Comparison of ENCODE assay signal across 8 cellular contexts in genomic region chr5:36241636-36242533, GRCh38.
DNase-seq lines count a peak whose midpoint lies in the region; ATAC-seq and TF ChIP-seq lines count a peak whose summit lies in the region.

TSS of gene NADK2 (minus strand) at chr5:36241925. CDS start at chr5:36241798, 127 bp downstream.

- peak; percentile 90 for ATAC-seq in stimulated activated naive CD8-positive, alpha-beta T cell treated with anti-CD3 and anti-CD28 coated beads, Interleukin-15, amount 100 ng/mL, for 72 hours

- peaks cover 8% of the 10 kb centered on the region for H3K36me3 Mint-ChIP-seq in nephron progenitor cell (ENCODE audit: low read depth)

- H3F3A ChIP-seq in MM.1S (ENCODE audit: insufficient read depth, low read length), result peaks cover 23% of the 10 kb centered on the region

- H3K9me3 ChIP-seq in MM.1S (replicated peaks; ENCODE audit: insufficient read depth, low read length), result no peaks in the 10 kb centered on the region

- no peaks in the 10 kb centered on the region for H3K36me3 ChIP-seq in MM.1S (replicated peaks; ENCODE audit: insufficient read depth, low read length)

- H3K79me2 ChIP-seq in MM.1S (ENCODE audit: low read length), result peaks cover 40% of the 10 kb centered on the region

- H4K20me1 ChIP-seq in MM.1S (ENCODE audit: insufficient read depth, low read length), result no peaks in the 10 kb centered on the region

- H3K27me3 Mint-ChIP-seq in nephron progenitor cell (ENCODE audit: low read depth, poor library complexity), result no peaks in the 10 kb centered on the region
- no peaks in the 10 kb centered on the region for H3K27me3 Mint-ChIP-seq in stimulated activated naive CD8-positive, alpha-beta T cell treated with anti-CD3 and anti-CD28 coated beads, Interleukin-15, amount 100 ng/mL, for 72 hours

- H3K9me2 ChIP-seq in MM.1S (replicated peaks; ENCODE audit: insufficient read depth, low read length), result no peaks in the 10 kb centered on the region

- peak within 1 kb of the TSS; percentile 95 for H3K9ac ChIP-seq in MM.1S (ENCODE audit: low read length)

- TF ChIP-seq CTCF in MM.1S (IDR thresholded peaks at IDR 0.05; ENCODE audit: low read length) (peak; percentile 63), nephron progenitor cell (IDR thresholded peaks at IDR 0.05) (peak; percentile 64)

- peaks cover 3% of the 10 kb centered on the region for H3K9me3 Mint-ChIP-seq in nephron progenitor cell
- H3K9me3 Mint-ChIP-seq in stimulated activated naive CD8-positive, alpha-beta T cell treated with anti-CD3 and anti-CD28 coated beads, Interleukin-15, amount 100 ng/mL, for 72 hours, result no peaks in the 10 kb centered on the region

- peaks cover 33% of the 10 kb centered on the region for H3K4me1 ChIP-seq in MM.1S (ENCODE audit: low read length)

- DNase-seq in GF-D8 (lab: John Stamatoyannopoulos, UW) (peak; percentile 86), HCEC 1CT (peak; percentile 94), MM.1S (peak; percentile 97), SIG-M5 (lab: John Stamatoyannopoulos, UW) (peak; percentile 46), activated gamma-delta T cell (lab: John Stamatoyannopoulos, UW) (peak; percentile 95), fibroblast of the conjunctiva (ENCODE audit: low read depth) (peak; percentile 92), nephron progenitor cell (peak; percentile 90)
- DNase-seq in stimulated activated naive CD8-positive, alpha-beta T cell treated with anti-CD3 and anti-CD28 coated beads, Interleukin-15, amount 100 ng/mL, for 72 hours, result peak; percentile 91 to 97

- H3K4me3 ChIP-seq in MM.1S (ENCODE audit: low read length), result peak within 1 kb of the TSS; percentile 83

- H3K4me3 Mint-ChIP-seq in nephron progenitor cell, result peak within 1 kb of the TSS; percentile 91
- H3K4me3 Mint-ChIP-seq in stimulated activated naive CD8-positive, alpha-beta T cell treated with anti-CD3 and anti-CD28 coated beads, Interleukin-15, amount 100 ng/mL, for 72 hours, result peak within 1 kb of the TSS; percentile 91 to 92

- H3K4me2 ChIP-seq in MM.1S (ENCODE audit: low read depth, low read length), result peak within 1 kb of the TSS; percentile 84

- peak within 1 kb of the TSS; percentile 96 for H3K27ac Mint-ChIP-seq in nephron progenitor cell
- peak within 1 kb of the TSS; percentile 97 to 99 for H3K27ac Mint-ChIP-seq in stimulated activated naive CD8-positive, alpha-beta T cell treated with anti-CD3 and anti-CD28 coated beads, Interleukin-15, amount 100 ng/mL, for 72 hours

- H3K27me3 ChIP-seq in MM.1S (replicated peaks; ENCODE audit: insufficient read depth, low read length), result no peaks in the 10 kb centered on the region

- H3K4me1 Mint-ChIP-seq in nephron progenitor cell, result peaks cover 39% of the 10 kb centered on the region
- H3K4me1 Mint-ChIP-seq in stimulated activated naive CD8-positive, alpha-beta T cell treated with anti-CD3 and anti-CD28 coated beads, Interleukin-15, amount 100 ng/mL, for 72 hours, result peaks cover 47% of the 10 kb centered on the region

- H3K27ac ChIP-seq in MM.1S (ENCODE audit: low read length), result peak within 1 kb of the TSS; percentile 87

- H2AFZ ChIP-seq in MM.1S (ENCODE audit: low read length), result peak within 1 kb of the TSS; percentile 74

Comparison
In these comparisons a context has a peak if more than half of its experiments do, and no peak if none do; other contexts are left out.
1. Peak in every context shown above with its lines: DNase-seq, ATAC-seq, H3K4me3 ChIP-seq and H3K27ac ChIP-seq.
2. DNase-seq: peak in every context shown above with its lines; median percentile 97 in MM.1S; 95 in activated gamma-delta T cell; 94 in HCEC 1CT; 94 in stimulated activated naive CD8-positive, alpha-beta T cell treated with anti-CD3 and anti-CD28 coated beads, Interleukin-15, amount 100 ng/mL, for 72 hours; 92 in fibroblast of the conjunctiva; 90 in nephron progenitor cell; 86 in GF-D8; 46 in SIG-M5.